30 cellular contexts compared by ENCODE assay signal in the genomic region with DNA sequence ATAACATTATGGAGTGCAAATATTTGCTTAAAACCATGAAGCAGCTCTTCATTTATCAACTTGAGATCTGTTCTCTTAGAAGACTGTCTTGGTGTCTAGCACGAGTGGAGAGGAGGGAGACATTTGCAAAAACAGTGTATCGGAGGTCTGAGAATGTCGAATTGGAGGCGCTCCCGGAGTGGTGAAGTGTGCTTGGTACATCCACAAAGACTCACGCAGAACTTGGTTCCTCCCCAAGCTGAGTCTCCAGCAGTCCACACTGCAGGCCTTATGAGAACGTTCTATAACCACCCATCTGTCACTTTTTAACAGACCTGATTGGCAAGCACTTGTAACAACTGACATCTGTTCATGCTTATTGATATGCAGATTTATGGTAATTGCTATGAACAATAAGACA.
A peak's percentile ranks its signal among the peaks of the same experiment; 100 is the strongest.
DNase-seq lines count a peak whose midpoint lies in the region; ATAC-seq and TF ChIP-seq lines count a peak whose summit lies in the region.
"Had no signal": no experiment of that assay in that cellular context is flagged by ENCODE, and none has a peak within 500 bp of the region (broad histone marks: within the 10 kb centered on the region; RNA-seq: fewer than 3 reads in every experiment).

No MANE protein-coding gene starts in this region.

- no peak overlapping the region for H3K27ac ChIP-seq in body of pancreas
- H3K27ac ChIP-seq: cardiac muscle cell, KMS-11, left lung, psoas muscle, sigmoid colon, tibial nerve had no signal

- no peak overlapping the region for H3K4me3 Mint-ChIP-seq in effector memory CD8-positive, alpha-beta T cell
- H3K4me3 Mint-ChIP-seq in stimulated activated memory B cell treated with anti-CD40 and anti-IgM and Interleukin-4, amounts not matched to agents 10 μg/mL and 1 μg/mL and 100 μg/mL, for 72 hours = no peak overlapping the region
- H3K4me3 Mint-ChIP-seq in activated T-helper 1 cell treated with anti-CD3 and anti-CD28 coated beads, Interleukin-12 subunit alpha, Interleukin-12 subunit beta, Interleukin-2, Interleukin-4 antibody, amounts not matched to agents 30 ng/mL and 10 ng/mL and 1 ng/mL, durations not matched to agents 14 hours and 24 hours and 36 hours = no peak overlapping the region
- H3K4me3 Mint-ChIP-seq: activated B cell treated with CpG ODN at 0.5 μM for 24 hours; dendritic cell treated with granulocyte-macrophage colony-stimulating factor and Interleukin-4, amounts not matched to agents 40 ng/mL and 50 ng/mL, for 4 days; endodermal cell; T-cell had no signal

- no peaks in the 10 kb centered on the region for H3K27me3 ChIP-seq in body of pancreas
- H3K27me3 ChIP-seq: cardiac muscle cell, left lung, sigmoid colon, tibial nerve had no signal

- H3K4me3 ChIP-seq in body of pancreas = no peak overlapping the region
- H3K4me3 ChIP-seq: cardiac muscle cell, left lung, psoas muscle, sigmoid colon, tibial nerve had no signal

- TF ChIP-seq CTCF in body of pancreas (IDR thresholded peaks at IDR 0.05) = no peak

- no peaks in the 10 kb centered on the region for H3K9me3 Mint-ChIP-seq in activated naive CD4-positive, alpha-beta T cell treated with anti-CD3 and anti-CD28 coated beads, Interleukin-2, amount 50 U/mL, for 72 hours
- no peaks in the 10 kb centered on the region for H3K9me3 Mint-ChIP-seq in effector memory CD8-positive, alpha-beta T cell
- H3K9me3 Mint-ChIP-seq in stimulated activated memory B cell treated with anti-CD40 and anti-IgM and Interleukin-4, amounts not matched to agents 10 μg/mL and 1 μg/mL and 100 μg/mL, for 72 hours = no peaks in the 10 kb centered on the region
- no peaks in the 10 kb centered on the region for H3K9me3 Mint-ChIP-seq in activated T-helper 1 cell treated with anti-CD3 and anti-CD28 coated beads, Interleukin-12 subunit alpha, Interleukin-12 subunit beta, Interleukin-2, Interleukin-4 antibody, amounts not matched to agents 30 ng/mL and 10 ng/mL and 1 ng/mL, durations not matched to agents 14 hours and 24 hours and 36 hours
- H3K9me3 Mint-ChIP-seq: activated B cell treated with CpG ODN at 0.5 μM for 24 hours; dendritic cell treated with granulocyte-macrophage colony-stimulating factor and Interleukin-4, amounts not matched to agents 40 ng/mL and 50 ng/mL, for 4 days; endodermal cell; T-cell had no signal

- no peaks in the 10 kb centered on the region for H3K27me3 Mint-ChIP-seq in effector memory CD8-positive, alpha-beta T cell
- no peaks in the 10 kb centered on the region for H3K27me3 Mint-ChIP-seq in stimulated activated memory B cell treated with anti-CD40 and anti-IgM and Interleukin-4, amounts not matched to agents 10 μg/mL and 1 μg/mL and 100 μg/mL, for 72 hours
- H3K27me3 Mint-ChIP-seq in activated T-helper 1 cell treated with anti-CD3 and anti-CD28 coated beads, Interleukin-12 subunit alpha, Interleukin-12 subunit beta, Interleukin-2, Interleukin-4 antibody, amounts not matched to agents 30 ng/mL and 10 ng/mL and 1 ng/mL, durations not matched to agents 14 hours and 24 hours and 36 hours (ENCODE audit: insufficient read depth) = no peaks in the 10 kb centered on the region
- H3K27me3 Mint-ChIP-seq: activated B cell treated with CpG ODN at 0.5 μM for 24 hours; dendritic cell treated with granulocyte-macrophage colony-stimulating factor and Interleukin-4, amounts not matched to agents 40 ng/mL and 50 ng/mL, for 4 days; T-cell had no signal

- no peaks in the 10 kb centered on the region for H3K4me1 ChIP-seq in body of pancreas
- H3K4me1 ChIP-seq: psoas muscle, sigmoid colon had no signal

- ATAC-seq in activated naive CD4-positive, alpha-beta T cell treated with anti-CD3 and anti-CD28 coated beads, Interleukin-2, amount 50 U/mL, for 72 hours = no peak
- ATAC-seq in effector memory CD8-positive, alpha-beta T cell (replicated peaks) = no peak
- no peak for ATAC-seq in stimulated activated memory B cell treated with anti-CD40 and anti-IgM and Interleukin-4, amounts not matched to agents 10 μg/mL and 1 μg/mL and 100 μg/mL, for 72 hours
- ATAC-seq in left lobe of liver (no peak), body of pancreas (no peak)
- ATAC-seq: HCT116, PC-3, psoas muscle, T-cell had no signal

- intact Hi-C loops in body of pancreas (cut with DNase I) = no loop called here
- intact Hi-C loops in activated T-helper 1 cell treated with anti-CD3 and anti-CD28 coated beads, Interleukin-12 subunit alpha, Interleukin-12 subunit beta, Interleukin-2, Interleukin-4 antibody, amounts not matched to agents 30 ng/mL and 10 ng/mL and 1 ng/mL, durations not matched to agents 14 hours and 24 hours and 36 hours (cut with micrococcal nuclease) = no loop called here

- no peak for TF ChIP-seq POLR2A in body of pancreas (IDR thresholded peaks at IDR 0.05)

- H3K36me3 ChIP-seq in body of pancreas (replicated peaks in 1 of 2; ENCODE audit: insufficient read depth in 1 of 2, low read depth in 2 of 2) = no peaks in the 10 kb centered on the region

- peaks cover 28 to 52% of the 10 kb centered on the region in 2 donors for H3K36me3 Mint-ChIP-seq in activated naive CD4-positive, alpha-beta T cell treated with anti-CD3 and anti-CD28 coated beads, Interleukin-2, amount 50 U/mL, for 72 hours
- peaks cover 71% of the 10 kb centered on the region for H3K36me3 Mint-ChIP-seq in effector memory CD8-positive, alpha-beta T cell (ENCODE audit: insufficient read depth)
- peaks cover 54% of the 10 kb centered on the region for H3K36me3 Mint-ChIP-seq in stimulated activated memory B cell treated with anti-CD40 and anti-IgM and Interleukin-4, amounts not matched to agents 10 μg/mL and 1 μg/mL and 100 μg/mL, for 72 hours
- peaks cover 53% of the 10 kb centered on the region for H3K36me3 Mint-ChIP-seq in activated T-helper 1 cell treated with anti-CD3 and anti-CD28 coated beads, Interleukin-12 subunit alpha, Interleukin-12 subunit beta, Interleukin-2, Interleukin-4 antibody, amounts not matched to agents 30 ng/mL and 10 ng/mL and 1 ng/mL, durations not matched to agents 14 hours and 24 hours and 36 hours (ENCODE audit: low read depth)

- no peaks in the 10 kb centered on the region for H3K9me3 ChIP-seq in body of pancreas
- H3K9me3 ChIP-seq: left lung, psoas muscle, sigmoid colon, tibial nerve had no signal

- 73 to 74% methylated on average over 7 of the region's 7 CpGs for WGBS in body of pancreas, 2 donors

- peaks cover 26 to 34% of the 10 kb centered on the region in 2 donors for H3K4me1 Mint-ChIP-seq in effector memory CD8-positive, alpha-beta T cell (ENCODE audit: low read depth in 2 of 2)
- H3K4me1 Mint-ChIP-seq in stimulated activated memory B cell treated with anti-CD40 and anti-IgM and Interleukin-4, amounts not matched to agents 10 μg/mL and 1 μg/mL and 100 μg/mL, for 72 hours = peaks cover 49% of the 10 kb centered on the region
- peaks cover 16% of the 10 kb centered on the region for H3K4me1 Mint-ChIP-seq in activated T-helper 1 cell treated with anti-CD3 and anti-CD28 coated beads, Interleukin-12 subunit alpha, Interleukin-12 subunit beta, Interleukin-2, Interleukin-4 antibody, amounts not matched to agents 30 ng/mL and 10 ng/mL and 1 ng/mL, durations not matched to agents 14 hours and 24 hours and 36 hours (ENCODE audit: low read depth)

- DNase-seq in activated naive CD4-positive, alpha-beta T cell treated with anti-CD3 and anti-CD28 coated beads, Interleukin-2, amount 50 U/mL, for 72 hours (ENCODE audit: low spot score in 2 of 2) = no peak
- DNase-seq in activated naive CD4-positive, alpha-beta T cell (lab: John Stamatoyannopoulos, UW) = no peak
- DNase-seq in NCI-H446 treated with DMSO at 0.1 percent for 48 hours (lab: John Stamatoyannopoulos, UW) (peak; percentile 15), left lobe of liver (ENCODE audit: low spot score) (no peak), body of pancreas (no peak)
- no peak for DNase-seq in effector memory CD8-positive, alpha-beta T cell
- no peak for DNase-seq in activated T-helper 1 cell treated with anti-CD3 and anti-CD28 coated beads, Interleukin-12 subunit alpha, Interleukin-12 subunit beta, Interleukin-2, Interleukin-4 antibody, amounts not matched to agents 30 ng/mL and 10 ng/mL and 1 ng/mL, durations not matched to agents 14 hours and 24 hours and 36 hours (ENCODE audit: low spot score)
- DNase-seq: ACHN; activated B cell treated with CpG ODN at 0.5 μM for 24 hours; activated naive CD4-positive, alpha-beta T cell treated with Interleukin-2 at 50 U/mL for 16 hours; COR-L47; endodermal cell; left lung; MM.1S; NCI-H1105 treated with DMSO at 0.1 percent for 48 hours; NCI-H2029; NCI-H69; occipital lobe; PC-3; psoas muscle; sigmoid colon; stimulated activated CD4-positive, alpha-beta T cell treated with anti-CD3 and anti-CD28 coated beads, Interleukin-12 subunit alpha, Interleukin-12 subunit beta, amount 100 ng/mL, for 4 hours; stimulated activated CD4-positive, alpha-beta T cell treated with anti-CD3 and anti-CD28 coated beads, Interleukin-2, amount 100 ng/mL, for 48 hours; T-cell had no signal

- peak overlapping the region; percentile 17 to 60 for H3K27ac Mint-ChIP-seq in activated naive CD4-positive, alpha-beta T cell treated with anti-CD3 and anti-CD28 coated beads, Interleukin-2, amount 50 U/mL, for 72 hours
- H3K27ac Mint-ChIP-seq in effector memory CD8-positive, alpha-beta T cell = peak overlapping the region; percentile 56 to 96
- H3K27ac Mint-ChIP-seq in stimulated activated memory B cell treated with anti-CD40 and anti-IgM and Interleukin-4, amounts not matched to agents 10 μg/mL and 1 μg/mL and 100 μg/mL, for 72 hours = peak overlapping the region; percentile 97
- no peak overlapping the region for H3K27ac Mint-ChIP-seq in activated T-helper 1 cell treated with anti-CD3 and anti-CD28 coated beads, Interleukin-12 subunit alpha, Interleukin-12 subunit beta, Interleukin-2, Interleukin-4 antibody, amounts not matched to agents 30 ng/mL and 10 ng/mL and 1 ng/mL, durations not matched to agents 14 hours and 24 hours and 36 hours
- H3K27ac Mint-ChIP-seq: endodermal cell had no signal
